Comparison of ENCODE assay signal across 8 cellular contexts in the genomic region with DNA sequence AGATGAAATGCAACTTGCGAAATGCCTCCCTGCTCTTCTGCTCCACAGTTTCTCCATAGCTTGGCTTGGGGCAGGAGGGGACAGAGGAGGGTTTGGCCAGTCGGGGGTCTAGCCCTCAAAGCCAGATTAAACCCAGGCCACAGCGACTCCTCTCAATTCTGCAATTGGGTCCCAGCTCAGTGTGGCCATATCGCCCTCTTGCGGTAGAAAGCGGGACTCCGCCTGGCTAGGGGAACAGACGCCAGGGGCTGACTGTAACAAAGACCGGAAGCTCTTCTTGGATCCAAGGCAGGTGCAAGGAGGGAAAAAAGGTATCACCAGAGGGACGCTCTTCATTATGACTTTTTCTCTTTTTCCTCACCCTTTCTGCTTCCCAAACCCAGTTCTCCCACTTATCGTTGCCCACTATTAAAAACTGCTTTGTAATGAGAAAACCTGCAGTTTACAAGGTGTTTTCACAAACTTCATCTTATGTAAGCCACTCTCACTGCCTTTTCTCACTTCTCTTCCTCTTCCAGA. TPM values are rescaled to one million over a fixed set of nuclear protein-coding genes. Genes with fewer than 3 reads are reported as not detected.
DNase-seq lines count a peak whose midpoint lies in the region; FAIRE-seq and TF ChIP-seq lines count a peak whose summit lies in the region.
"Had no signal": no experiment of that assay in that cellular context is flagged by ENCODE, and none has a peak within 500 bp of the region (broad histone marks: within the 10 kb centered on the region; RNA-seq: fewer than 3 reads in every experiment).

No MANE protein-coding gene starts in this region.

- DNase-seq in GM12892 (ENCODE audit: insufficient read length) (peak; percentile 47), HL-60 (ENCODE audit: low read depth in 1 of 2, low spot score in 1 of 2) (peak; percentile 56 to 90), NCI-H82 (lab: John Stamatoyannopoulos, UW) (peak; percentile 87), H1 (ENCODE audit: low read depth in 1 of 2, low spot score in 2 of 2) (peak; percentile 83 to 100), mesendoderm (peak; percentile 89)
- peak; percentile 99 for DNase-seq in activated CD8-positive, alpha-beta memory T cell treated with anti-CD3 and anti-CD28 coated beads for 24 hours
- peak; percentile 69 to 71 for DNase-seq in stimulated activated CD8-positive, alpha-beta memory T cell treated with anti-CD3 and anti-CD28 coated beads, Interleukin-2, amount 100 ng/mL, for 1 hour (ENCODE audit: low read depth in 2 of 2)

- H3K27me3 ChIP-seq in HL-60 (ENCODE audit: insufficient read depth, poor library complexity, severe bottlenecking), result no peaks in the 10 kb centered on the region
- H3K27me3 ChIP-seq in H1 (replicated peaks in 1 of 4; ENCODE audit: control insufficient read depth in 3 of 4, extremely low read depth in 1 of 4, insufficient read depth in 3 of 4, low read length in 3 of 4), result no peaks in the 10 kb centered on the region
- no peaks in the 10 kb centered on the region for H3K27me3 ChIP-seq in mesendoderm (ENCODE audit: insufficient read depth, low read length, poor library complexity)

- POLR2A ChIA-PET in H1 (lab: Charles Lee; ENCODE audit: partially characterized antibody), result interaction anchor here (0.6 to 1.7 kb wide), 8 partner anchors 10 to 144 kb away, joined by 3 to 7 read pairs (median 3); partner anchors contain the start of gene TNPO3

- TF ChIP-seq CTCF in HL-60 (IDR thresholded peaks at IDR 0.05; ENCODE audit: insufficient read depth, low read length) (peak; percentile 99), H1 (IDR thresholded peaks at IDR 0.05; ENCODE audit: control extremely low read depth in 1 of 3, insufficient read depth in 1 of 3, low read depth in 1 of 3, low read length in 3 of 3) (peak; percentile 98 to 99 (median 99))

- H3K36me3 ChIP-seq in H1 (ENCODE audit: control insufficient read depth in 2 of 4, insufficient read depth in 4 of 4, low read length in 3 of 4), result no peaks in the 10 kb centered on the region
- no peaks in the 10 kb centered on the region for H3K36me3 ChIP-seq in mesendoderm (ENCODE audit: control insufficient read depth, insufficient read depth, low read length)

- no peaks in the 10 kb centered on the region for H3K9me3 ChIP-seq in H1 (ENCODE audit: insufficient read depth in 2 of 2, low read depth in 1 of 2, low read length in 1 of 2)

- H3K56ac ChIP-seq in H1 (replicated peaks; ENCODE audit: insufficient read length, low read depth, low read length), result no peak overlapping the region
- no peak overlapping the region for H3K56ac ChIP-seq in mesendoderm (ENCODE audit: low read length)

- no peak overlapping the region for H2BK12ac ChIP-seq in H1 (ENCODE audit: low read depth, low read length)

- no peaks in the 10 kb centered on the region for H4K20me1 ChIP-seq in H1 (replicated peaks in 1 of 2; ENCODE audit: control insufficient read depth in 1 of 2, insufficient read depth in 2 of 2, low read length in 2 of 2)

- H2AK5ac ChIP-seq in H1 (ENCODE audit: low read depth, low read length) (no peak overlapping the region), mesendoderm (ENCODE audit: low read length) (no peak overlapping the region)

- H4K5ac ChIP-seq in H1 (ENCODE audit: insufficient read length, low read depth, low read length) (no peak overlapping the region), mesendoderm (ENCODE audit: low read length) (no peak overlapping the region)

- no peak overlapping the region for H4K91ac ChIP-seq in H1 (replicated peaks; ENCODE audit: insufficient read length, low read length)

- CTCF ChIA-PET in H1 (lab: Charles Lee; ENCODE audit: partially characterized antibody), result interaction anchor here (0.6 to 3.8 kb wide), 65 partner anchors 8 to 1005 kb away, joined by 3 to 30 read pairs (median 5); partner anchors contain the start of gene TNPO3

- H3K27ac ChIP-seq in HL-60 (replicated peaks), result peak overlapping the region; percentile 32; the same call in 1 of the 2 replicates
- H3K27ac ChIP-seq in H1 (ENCODE audit: low read depth, low read length), result no peak overlapping the region
- H3K27ac ChIP-seq in mesendoderm (ENCODE audit: low read depth, low read length), result no peak overlapping the region
- H3K27ac ChIP-seq: skin epidermis had no signal

- H4K8ac ChIP-seq in H1 (ENCODE audit: extremely low read depth, insufficient read depth, low read length) (no peak overlapping the region), mesendoderm (ENCODE audit: low read depth, low read length) (no peak overlapping the region)

- H3K4me1 ChIP-seq in H1 (replicated peaks in 1 of 4; ENCODE audit: control insufficient read depth in 3 of 4, insufficient read depth in 4 of 4, low read length in 3 of 4) (no peaks in the 10 kb centered on the region), mesendoderm (ENCODE audit: control insufficient read depth, low read depth, low read length) (no peaks in the 10 kb centered on the region)

- H2BK5ac ChIP-seq in H1 (ENCODE audit: low read depth, low read length) (no peak overlapping the region), mesendoderm (ENCODE audit: low read length) (no peak overlapping the region)

- H3K4me2 ChIP-seq in H1 (ENCODE audit: insufficient read depth in 1 of 2, low read depth in 2 of 2, low read length in 2 of 2) (no peak overlapping the region; a peak in 1 of 4 replicates), mesendoderm (ENCODE audit: low read length) (no peak overlapping the region)

- H3K9ac ChIP-seq in H1 (replicated peaks in 1 of 4; ENCODE audit: extremely low read depth in 1 of 4, low read depth in 3 of 4, low read length in 3 of 4) (no peak overlapping the region), mesendoderm (ENCODE audit: low read length) (no peak overlapping the region)

- H3K4me3 ChIP-seq in HL-60 (replicated peaks; ENCODE audit: insufficient read depth, low read length) (no peak overlapping the region), H1 (ENCODE audit: extremely low read depth in 1 of 4, insufficient read depth in 2 of 4, low read depth in 3 of 4, low read length in 4 of 4) (no peak overlapping the region), mesendoderm (ENCODE audit: low read length) (no peak overlapping the region)
- H3K4me3 ChIP-seq: skin epidermis had no signal

- H3K4ac ChIP-seq in H1 (replicated peaks; ENCODE audit: insufficient read length, low read depth, low read length) (no peak overlapping the region), mesendoderm (ENCODE audit: low read depth, low read length) (no peak overlapping the region)

- H3K23ac ChIP-seq in H1 (ENCODE audit: insufficient read length) (no peak overlapping the region), mesendoderm (ENCODE audit: low read length) (no peak overlapping the region)

- TF ChIP-seq RAD21 in H1 (IDR thresholded peaks at IDR 0.05 in 1 of 2, conservative IDR thresholded peaks at IDR 0.05 in 1 of 2; ENCODE audit: low read depth in 2 of 2, low read length in 2 of 2), result peak; percentile 99 to 100

- WGBS in H1 (ENCODE audit: extremely low coverage in 1 of 2, insufficient coverage in 1 of 2, insufficient read length in 1 of 2, insufficient replicate concordance in 2 of 2, low coverage in 1 of 2, low lambda C conversion rate in 2 of 2, missing lambda C conversion rate in 1 of 2), 2 experiments, result 17% methylated on average over 11 of the region's 11 CpGs; no CpG with 5 or more reads in 1 of the 2 experiments
- WGBS in mesendoderm (ENCODE audit: extremely low coverage, insufficient coverage, low lambda C conversion rate), result no CpG with 5 or more reads among the region's 11 CpGs

- peak; percentile 99 for FAIRE-seq in GM12892 (lab: Jason Lieb, UNC)
- peak; percentile 94 for FAIRE-seq in H1 (lab: Jason Lieb, UNC)

- peak overlapping the region; percentile 72 for H2AFZ ChIP-seq in H1 (ENCODE audit: low read length)

- H2BK120ac ChIP-seq in H1 (replicated peaks; ENCODE audit: low read depth, low read length) (no peak overlapping the region), mesendoderm (ENCODE audit: low read depth, low read length) (no peak overlapping the region)

- H3K23me2 ChIP-seq in H1 (ENCODE audit: low read depth, low read length), result no peaks in the 10 kb centered on the region

- H2BK20ac ChIP-seq in H1 (ENCODE audit: low read length), result no peak overlapping the region

- no peak for TF ChIP-seq POLR2A in GM12892 (IDR thresholded peaks at IDR 0.05; ENCODE audit: low read depth, low read length)
- TF ChIP-seq POLR2A in H1 (IDR thresholded peaks at IDR 0.05; ENCODE audit: control extremely low read depth in 1 of 2, low read depth in 2 of 2, low read length in 2 of 2), result no peak

- no peak overlapping the region; the same call in 1 of the 2 replicates for H3K18ac ChIP-seq in H1 (ENCODE audit: extremely low read depth, low read length)
- no peak overlapping the region for H3K18ac ChIP-seq in mesendoderm (ENCODE audit: low read length)

- no peaks in the 10 kb centered on the region for H3K79me2 ChIP-seq in H1 (ENCODE audit: control insufficient read depth in 1 of 2, insufficient read depth in 2 of 2, low read length in 2 of 2)
- H3K79me2 ChIP-seq in mesendoderm (ENCODE audit: control insufficient read depth, insufficient read depth, low read length), result no peaks in the 10 kb centered on the region

- no peak overlapping the region for H3K14ac ChIP-seq in H1 (ENCODE audit: insufficient read length)

- H3K79me1 ChIP-seq in H1 (ENCODE audit: low read depth, low read length), result no peaks in the 10 kb centered on the region
- no peaks in the 10 kb centered on the region for H3K79me1 ChIP-seq in mesendoderm (ENCODE audit: low read length)

- no peak overlapping the region for H2BK15ac ChIP-seq in H1 (ENCODE audit: low read length)
- H2BK15ac ChIP-seq in mesendoderm (replicated peaks; ENCODE audit: low read depth), result no peak overlapping the region

- no peak for TF ChIP-seq EP300 in H1 (IDR thresholded peaks at IDR 0.05; ENCODE audit: borderline replicate concordance in 1 of 2, low read depth in 2 of 2, low read length in 2 of 2)

RNA-seq across cellular contexts. Expression of gene TNPO3, which starts 36.6 kb away (rescaled TPM):
- 40.8 TPM for polyA plus RNA-seq in GM12892 (2012; ENCODE audit: missing spikeins)
- total RNA-seq in H1 (2021; fragmentation: NEBNext Ultra II Directional; extraction: Animal tissue kit (Norgen Biotek cat#: 25700)), result 99.2 and 100 TPM in 2 replicates
- polyA plus RNA-seq in H1 (2011; rRNA removed), result 54.1 and 67.6 TPM in 2 replicates
- polyA plus RNA-seq in H1 (2011; cell fraction: cytosol; rRNA removed), result 72.2 TPM
- polyA plus RNA-seq in H1 (2011; cell fraction: nucleus; rRNA removed), result 53.6 TPM
- 73.3 to 86.5 TPM (median 82.7 TPM) in 4 replicates for polyA plus RNA-seq in H1 (2012, experiment 1 of 2)
- polyA plus RNA-seq in H1 (2012, experiment 2 of 2), result 7.1 TPM
- 55.0 TPM for polyA plus RNA-seq in H1 (2013, experiment 1 of 2)
- 54.8 TPM for polyA plus RNA-seq in H1 (2013, experiment 2 of 2)
- 158 and 177 TPM in 2 replicates for polyA minus RNA-seq in H1 (2011; rRNA and poly(A)+ RNA removed)
- 60.0 TPM for polyA minus RNA-seq in H1 (2011; cell fraction: cytosol; rRNA and poly(A)+ RNA removed)
- 66.3 TPM for polyA minus RNA-seq in H1 (2011; cell fraction: nucleus; rRNA and poly(A)+ RNA removed)
- 60.0 TPM for polyA plus RNA-seq in mesendoderm (2013, experiment 1 of 2)
- 60.0 TPM for polyA plus RNA-seq in mesendoderm (2013, experiment 2 of 2)

RNA-seq across cellular contexts. Expression of gene TSPAN33, which starts 53.0 kb away (rescaled TPM):
- 147 TPM for polyA plus RNA-seq in GM12892 (2012; ENCODE audit: missing spikeins)
- total RNA-seq in H1 (2021; fragmentation: NEBNext Ultra II Directional; extraction: Animal tissue kit (Norgen Biotek cat#: 25700)), result 47.1 TPM in 2 replicates
- 42.8 and 46.6 TPM in 2 replicates for polyA plus RNA-seq in H1 (2011; rRNA removed)
- polyA plus RNA-seq in H1 (2011; cell fraction: cytosol; rRNA removed), result 49.3 TPM
- polyA plus RNA-seq in H1 (2011; cell fraction: nucleus; rRNA removed), result 38.6 TPM
- polyA plus RNA-seq in H1 (2012, experiment 1 of 2), result 41.3 to 47.5 TPM (median 44.6 TPM) in 4 replicates
- 54.9 TPM for polyA plus RNA-seq in H1 (2012, experiment 2 of 2)
- polyA plus RNA-seq in H1 (2013, experiment 1 of 2), result 21.9 TPM
- polyA plus RNA-seq in H1 (2013, experiment 2 of 2), result 26.4 TPM
- 81.5 and 91.9 TPM in 2 replicates for polyA minus RNA-seq in H1 (2011; rRNA and poly(A)+ RNA removed)
- 41.5 TPM for polyA minus RNA-seq in H1 (2011; cell fraction: cytosol; rRNA and poly(A)+ RNA removed)
- polyA minus RNA-seq in H1 (2011; cell fraction: nucleus; rRNA and poly(A)+ RNA removed), result 26.3 TPM
- 12.9 TPM for polyA plus RNA-seq in mesendoderm (2013, experiment 1 of 2)
- polyA plus RNA-seq in mesendoderm (2013, experiment 2 of 2), result 13.3 TPM

Comparison
In these comparisons a context has a peak if more than half of its experiments do, and no peak if none do; other contexts are left out.
1. DNase-seq: peak in every context shown above with its lines; median percentile 99 in activated CD8-positive, alpha-beta memory T cell treated with anti-CD3 and anti-CD28 coated beads for 24 hours; 92 in H1; 89 in mesendoderm; 87 in NCI-H82; 73 in HL-60; 70 in stimulated activated CD8-positive, alpha-beta memory T cell treated with anti-CD3 and anti-CD28 coated beads, Interleukin-2, amount 100 ng/mL, for 1 hour; 47 in GM12892.